Comparison of ENCODE assay signal across 24 cellular contexts in genomic region chr12:27178251-27178650, GRCh38.
DNase-seq lines count a peak whose midpoint lies in the region; ATAC-seq, FAIRE-seq and TF ChIP-seq lines count a peak whose summit lies in the region.
"Had no signal": no experiment of that assay in that cellular context is flagged by ENCODE, and none has a peak within 500 bp of the region (broad histone marks: within the 10 kb centered on the region; RNA-seq: fewer than 3 reads in every experiment).

No MANE protein-coding gene starts in this region.

- no peaks in the 10 kb centered on the region for H3K36me3 ChIP-seq in ACC112 (ENCODE audit: insufficient read depth, low read length)
- H3K36me3 ChIP-seq in muscle layer of duodenum (ENCODE audit: control insufficient read depth in 1 of 2, insufficient read depth in 2 of 2, low read length in 2 of 2): peaks cover 0 to 27% of the 10 kb centered on the region in 2 donors
- H3K36me3 ChIP-seq in kidney (ENCODE audit: control insufficient read depth in 1 of 2, insufficient read depth in 2 of 2, low read length in 2 of 2): no peaks in the 10 kb centered on the region
- H3K36me3 ChIP-seq: adrenal gland, gastrocnemius medialis, Peyer's patch had no signal

- DNase-seq in Calu3: no peak
- peak; percentile 37 for DNase-seq in astrocyte of the spinal cord (ENCODE audit: low read depth, low spot score)
- no peak for DNase-seq in NCI-H69 (lab: John Stamatoyannopoulos, UW)
- DNase-seq in kidney: no peak
- DNase-seq: activated CD4-positive, alpha-beta memory T cell treated with anti-CD3 and anti-CD28 coated beads, Interleukin-2, amount 10 ng/mL, durations not matched to agents 7 days and 5 days; activated T-cell treated with anti-CD3 and anti-CD28 coated beads, Interleukin-2, amount 50 U/mL, for 4 hours; adrenal gland; AML-193; caudate nucleus; CD8-positive, alpha-beta memory T cell; erythroblast; gastrocnemius medialis; NCI-H187 treated with DMSO at 0.1 percent for 48 hours; NCI-H226; Peyer's patch; stimulated activated CD4-positive, alpha-beta T cell treated with anti-CD3 and anti-CD28 coated beads, Interleukin-2, amount 100 ng/mL, for 48 hours had no signal

- H3K27ac ChIP-seq in ACC112 (ENCODE audit: low read depth, low read length): peak overlapping the region; percentile 77
- H3K27ac ChIP-seq in muscle layer of duodenum (ENCODE audit: low read length): peak overlapping the region; percentile 80
- no peak overlapping the region for H3K27ac ChIP-seq in kidney (ENCODE audit: low read depth in 2 of 2, low read length in 2 of 2)
- H3K27ac ChIP-seq: adrenal gland, gastrocnemius medialis, KMS-11, parathyroid adenoma had no signal

- H3K9me3 ChIP-seq in muscle layer of duodenum (ENCODE audit: control insufficient read depth in 1 of 2, low read length in 2 of 2): no peaks in the 10 kb centered on the region
- no peaks in the 10 kb centered on the region for H3K9me3 ChIP-seq in kidney (ENCODE audit: control insufficient read depth in 1 of 2, low read length in 2 of 2)
- H3K9me3 ChIP-seq: adrenal gland, gastrocnemius medialis, Peyer's patch had no signal

- no peak overlapping the region for H2AFZ ChIP-seq in ACC112 (ENCODE audit: low read length, unreplicated experiment)
- H2AFZ ChIP-seq: parathyroid adenoma had no signal

- H3K9me3 Mint-ChIP-seq in Calu3 (ENCODE audit: low read depth, unreplicated experiment): no peaks in the 10 kb centered on the region
- H3K9me3 Mint-ChIP-seq: activated CD4-positive, alpha-beta memory T cell treated with anti-CD3 and anti-CD28 coated beads, Interleukin-2, amount 10 ng/mL, durations not matched to agents 7 days and 5 days; activated T-cell treated with anti-CD3 and anti-CD28 coated beads, Interleukin-2, amount 50 U/mL, for 4 hours; natural killer cell treated with Interleukin-12 subunit alpha and Interleukin-12 subunit beta and Interleukin-15 and Interleukin-18, amount 100 ng/mL, for 72 hours had no signal

- H3K4me1 ChIP-seq in ACC112 (ENCODE audit: control insufficient read depth, insufficient read depth, low read length, unreplicated experiment): peaks cover 55% of the 10 kb centered on the region
- peaks cover 0 to 12% of the 10 kb centered on the region in 2 donors for H3K4me1 ChIP-seq in muscle layer of duodenum (ENCODE audit: control insufficient read depth in 1 of 2, insufficient read depth in 2 of 2, low read length in 2 of 2)
- H3K4me1 ChIP-seq in kidney (ENCODE audit: control insufficient read depth in 1 of 2, insufficient read depth in 1 of 2, low read depth in 1 of 2, low read length in 2 of 2): no peaks in the 10 kb centered on the region
- H3K4me1 ChIP-seq: adrenal gland, parathyroid adenoma had no signal

- in situ Hi-C loops in astrocyte of the spinal cord (cut with HindIII; ENCODE audit: low sequenced_read_pairs): no loop called here

- BruUV-seq in Calu3 (replicated peaks; lab: Mats Ljungman, UMichigan): no TSS peak

- H3K27me3 ChIP-seq in ACC112 (ENCODE audit: insufficient read depth, low read length) (no peaks in the 10 kb centered on the region), muscle layer of duodenum (ENCODE audit: low read depth, low read length) (no peaks in the 10 kb centered on the region)
- H3K27me3 ChIP-seq: adrenal gland, gastrocnemius medialis, Peyer's patch had no signal

- TF ChIP-seq CTCF in Calu3 (IDR thresholded peaks at IDR 0.05; ENCODE audit: unreplicated experiment) (no peak), astrocyte of the spinal cord (IDR thresholded peaks at IDR 0.05; ENCODE audit: low read depth, low read length) (no peak), kidney (IDR thresholded peaks at IDR 0.05; ENCODE audit: borderline replicate concordance, extremely low read depth, insufficient read depth) (no peak)

- peak overlapping the region; percentile 93 for H3K27ac Mint-ChIP-seq in Calu3 (ENCODE audit: unreplicated experiment)
- H3K27ac Mint-ChIP-seq: CD8-positive, alpha-beta memory T cell had no signal

- FAIRE-seq in kidney (lab: Jason Lieb, UNC): no peak
- FAIRE-seq: urothelium cell line had no signal

- no peaks in the 10 kb centered on the region for H3K27me3 Mint-ChIP-seq in Calu3 (ENCODE audit: unreplicated experiment)
- H3K27me3 Mint-ChIP-seq: activated CD4-positive, alpha-beta memory T cell treated with anti-CD3 and anti-CD28 coated beads, Interleukin-2, amount 10 ng/mL, durations not matched to agents 7 days and 5 days had no signal

- ATAC-seq in HG03097 (IDR thresholded peaks at IDR 0.05; ENCODE audit: low FRiP score, unreplicated experiment) (no peak), HG03565 (IDR thresholded peaks at IDR 0.05; ENCODE audit: unreplicated experiment) (no peak)
- ATAC-seq: gastrocnemius medialis; natural killer cell treated with Interleukin-12 subunit alpha and Interleukin-12 subunit beta and Interleukin-15 and Interleukin-18, amount 100 ng/mL, for 72 hours had no signal

- CTCF ChIA-PET in Calu3 (lab: Charles Lee): interaction anchor here (0.5 to 2.0 kb wide), 2 partner anchors 47 to 293 kb away, joined by 3 to 7 read pairs; no protein-coding TSS in a partner anchor

- H3K4me3 ChIP-seq in ACC112 (ENCODE audit: low read depth, low read length): no peak overlapping the region
- H3K4me3 ChIP-seq in astrocyte of the spinal cord (ENCODE audit: low read depth, low read length): no peak overlapping the region
- no peak overlapping the region for H3K4me3 ChIP-seq in muscle layer of duodenum (ENCODE audit: low read depth in 1 of 2, low read length in 2 of 2)
- no peak overlapping the region for H3K4me3 ChIP-seq in kidney (ENCODE audit: low read length in 2 of 2)
- H3K4me3 ChIP-seq: adrenal gland, gastrocnemius medialis, Peyer's patch had no signal

- no peak overlapping the region for H3K4me3 Mint-ChIP-seq in Calu3 (ENCODE audit: low read depth, unreplicated experiment)
- H3K4me3 Mint-ChIP-seq: activated T-cell treated with anti-CD3 and anti-CD28 coated beads, Interleukin-2, amount 50 U/mL, for 4 hours; CD8-positive, alpha-beta memory T cell had no signal

- H3K9ac ChIP-seq in kidney (ENCODE audit: low read length in 2 of 2): no peak overlapping the region
- H3K9ac ChIP-seq: KMS-11, parathyroid adenoma had no signal

- H3K4me1 Mint-ChIP-seq in Calu3 (ENCODE audit: low read depth, unreplicated experiment): peaks cover 61% of the 10 kb centered on the region

- H3K36me3 Mint-ChIP-seq in Calu3 (ENCODE audit: insufficient read depth, unreplicated experiment): peaks cover 13% of the 10 kb centered on the region
- H3K36me3 Mint-ChIP-seq: natural killer cell treated with Interleukin-12 subunit alpha and Interleukin-12 subunit beta and Interleukin-15 and Interleukin-18, amount 100 ng/mL, for 72 hours had no signal

- no peaks in the 10 kb centered on the region for H3K79me2 ChIP-seq in ACC112 (ENCODE audit: control insufficient read depth, insufficient read depth, low read length, unreplicated experiment)
- H3K79me2 ChIP-seq: parathyroid adenoma had no signal

- intact Hi-C loops in Calu3 (cut with micrococcal nuclease; ENCODE audit: unreplicated experiment): loop anchor here (5.0 kb wide), 1 partner anchor 66 kb away; no protein-coding TSS in a partner anchor
- intact Hi-C loops in kidney (cut with DNase I): no loop called here

Comparison
In these comparisons a context has a peak if more than half of its experiments do, and no peak if none do; other contexts are left out.
1. H3K27ac ChIP-seq: peak in ACC112 (single experiment) and muscle layer of duodenum (single experiment); none in kidney (0 of 2).